ENCODE assay signal across 11 cellular contexts in genomic region chr20:25319241-25320034, GRCh38.
DNase-seq lines count a peak whose midpoint lies in the region; ATAC-seq and TF ChIP-seq lines count a peak whose summit lies in the region.
"Had no signal": no experiment of that assay in that cellular context is flagged by ENCODE, and none has a peak within 500 bp of the region (broad histone marks: within the 10 kb centered on the region; RNA-seq: fewer than 3 reads in every experiment).

No MANE protein-coding gene starts in this region.

- 71 to 77% methylated on average over 11 of the region's 11 CpGs for WGBS in heart right ventricle, 2 donors

- peak; percentile 7 for ATAC-seq in GM19324 (IDR thresholded peaks at IDR 0.05; ENCODE audit: low FRiP score, unreplicated experiment)
- ATAC-seq in heart right ventricle = peak in 7 of 8 donors; percentile 8 to 75 (median 53)
- ATAC-seq in GM21367 (IDR thresholded peaks at IDR 0.05; ENCODE audit: unreplicated experiment) = no peak
- ATAC-seq: stimulated activated naive CD8-positive, alpha-beta T cell treated with anti-CD3 and anti-CD28 coated beads, Interleukin-15, amount 100 ng/mL, for 72 hours had no signal

- peaks cover 3 to 44% (median 17%) of the 10 kb centered on the region in 9 donors for H3K4me1 ChIP-seq in heart right ventricle
- H3K4me1 ChIP-seq: Caco-2, pancreas had no signal

- H3K36me3 ChIP-seq in heart right ventricle = peaks cover 0 to 29% (median 4%) of the 10 kb centered on the region in 9 donors

- peak overlapping the region in 4 of 10 donors; percentile 19 to 60 (median 37) for H3K27ac ChIP-seq in heart right ventricle

- DNase-seq in Ammon's horn (ENCODE audit: low spot score) (peak; percentile 70), NCI-H2081 (lab: John Stamatoyannopoulos, UW) (peak; percentile 31 to 75), heart right ventricle (peak in 1 of 2 donors; percentile 3), DMS 273 treated with DMSO at 0.1 percent for 48 hours (lab: John Stamatoyannopoulos, UW) (no peak), foreskin melanocyte (no peak), NOMO-1 (lab: John Stamatoyannopoulos, UW; ENCODE audit: unreplicated experiment in 2 of 2) (no peak)
- DNase-seq: stimulated activated naive CD8-positive, alpha-beta T cell treated with anti-CD3 and anti-CD28 coated beads, Interleukin-15, amount 100 ng/mL, for 72 hours had no signal

- no peaks in the 10 kb centered on the region for H3K9me3 ChIP-seq in heart right ventricle
- H3K9me3 ChIP-seq: Caco-2, pancreas had no signal

- H3K27me3 ChIP-seq in heart right ventricle = no peaks in the 10 kb centered on the region
- H3K27me3 ChIP-seq: pancreas had no signal

- intact Hi-C loops in heart right ventricle (cut with DNase I) = loop anchor here in 4 of 10 donors (10.0 kb wide), 2 partner anchors 55 to 75 kb away; partner anchors contain the start of gene ABHD12 (in 3 of the 4)

- peak in 1 of 9 donors; percentile 8 for TF ChIP-seq CTCF in heart right ventricle (IDR thresholded peaks at IDR 0.05)

- no peak overlapping the region for H3K4me3 ChIP-seq in heart right ventricle
- H3K4me3 ChIP-seq: pancreas had no signal

Comparison
In these comparisons a context has a peak if more than half of its experiments do, and no peak if none do; other contexts are left out.
1. DNase-seq: peak in Ammon's horn (single experiment) and NCI-H2081 (2 of 2); none in DMS 273 treated with DMSO at 0.1 percent for 48 hours (single experiment), foreskin melanocyte (single experiment) and NOMO-1 (0 of 2).